In genomic region chr3:148585671-148586379, GRCh38 we compare ENCODE assay signal across 23 cellular contexts.
A peak's percentile ranks its signal among the peaks of the same experiment; 100 is the strongest.
DNase-seq lines count a peak whose midpoint lies in the region; ATAC-seq, FAIRE-seq and TF ChIP-seq lines count a peak whose summit lies in the region.
"Had no signal": no experiment of that assay in that cellular context is flagged by ENCODE, and none has a peak within 500 bp of the region (broad histone marks: within the 10 kb centered on the region; RNA-seq: fewer than 3 reads in every experiment).

No MANE protein-coding gene starts in this region.

- no peak overlapping the region for H3K4me3 ChIP-seq in A549
- H3K4me3 ChIP-seq in trophoblast cell (ENCODE audit: low read depth, low read length) = no peak overlapping the region
- H3K4me3 ChIP-seq: BLaER1 treated with 17β-estradiol and CSF1 and Interleukin-3, amounts not matched to agents 10 nM and 100 nM had no signal

- no peaks in the 10 kb centered on the region for H3K4me1 Mint-ChIP-seq in activated naive CD8-positive, alpha-beta T cell treated with anti-CD3 and anti-CD28 coated beads for 36 hours
- H3K4me1 Mint-ChIP-seq: B cell had no signal

- no peak overlapping the region for H3K23ac ChIP-seq in trophoblast cell (ENCODE audit: low read length)

- H3K79me1 ChIP-seq in trophoblast cell (ENCODE audit: low read length) = no peaks in the 10 kb centered on the region

- H3K27ac Mint-ChIP-seq in activated naive CD8-positive, alpha-beta T cell treated with anti-CD3 and anti-CD28 coated beads for 36 hours = no peak overlapping the region
- H3K27ac Mint-ChIP-seq: B cell; CD4-positive, alpha-beta T cell; CD8-positive, alpha-beta T cell had no signal

- no peak overlapping the region for H2BK12ac ChIP-seq in trophoblast cell (ENCODE audit: low read length)

- no peak overlapping the region for H3K14ac ChIP-seq in trophoblast cell (ENCODE audit: low read length)

- no peaks in the 10 kb centered on the region for H3K4me1 ChIP-seq in A549
- H3K4me1 ChIP-seq in trophoblast cell (ENCODE audit: control insufficient read depth in 1 of 2, insufficient read depth in 2 of 2, low read length in 2 of 2) = no peaks in the 10 kb centered on the region
- H3K4me1 ChIP-seq: BLaER1 treated with 17β-estradiol and CSF1 and Interleukin-3, amounts not matched to agents 10 nM and 100 nM; Caco-2 had no signal

- no peak overlapping the region for H3K18ac ChIP-seq in trophoblast cell (ENCODE audit: low read length)

- no peak overlapping the region for H3K4me2 ChIP-seq in A549
- no peak overlapping the region for H3K4me2 ChIP-seq in trophoblast cell (ENCODE audit: low read length)
- H3K4me2 ChIP-seq: BLaER1 treated with 17β-estradiol and CSF1 and Interleukin-3, amounts not matched to agents 10 nM and 100 nM had no signal

- H4K12ac ChIP-seq in trophoblast cell (ENCODE audit: low read depth, low read length) = no peak overlapping the region

- ATAC-seq in A549 = no peak; a peak in 1 of 6 replicates
- ATAC-seq in left lobe of liver = peak; percentile 65
- ATAC-seq in GM21526 (IDR thresholded peaks at IDR 0.05; ENCODE audit: low FRiP score, unreplicated experiment) = no peak
- ATAC-seq: CD8-positive, alpha-beta T cell had no signal

- H2AK5ac ChIP-seq in trophoblast cell (ENCODE audit: low read length) = no peak overlapping the region

- no peak overlapping the region for H2BK120ac ChIP-seq in trophoblast cell (ENCODE audit: insufficient read depth, low read length, poor library complexity)

- H2BK5ac ChIP-seq in trophoblast cell (ENCODE audit: low read depth, low read length, poor library complexity) = no peak overlapping the region

- H3K27me3 ChIP-seq in trophoblast cell (ENCODE audit: insufficient read depth, low read length) = no peaks in the 10 kb centered on the region
- H3K27me3 ChIP-seq: BLaER1 treated with 17β-estradiol and CSF1 and Interleukin-3, amounts not matched to agents 10 nM and 100 nM had no signal

- no peak overlapping the region for H3K4ac ChIP-seq in trophoblast cell (ENCODE audit: low read depth, low read length)

- H3K27ac ChIP-seq in A549 (no peak overlapping the region), trophoblast cell (ENCODE audit: low read depth, low read length) (no peak overlapping the region)
- H3K27ac ChIP-seq: 22Rv1; BLaER1 treated with 17β-estradiol and CSF1 and Interleukin-3, amounts not matched to agents 10 nM and 100 nM; C4-2B had no signal

- TF ChIP-seq RAD21 in A549 (conservative IDR thresholded peaks at IDR 0.05 in 1 of 2, IDR thresholded peaks at IDR 0.05 in 1 of 2) = no peak

- H3K9me3 Mint-ChIP-seq in activated naive CD8-positive, alpha-beta T cell treated with anti-CD3 and anti-CD28 coated beads for 36 hours = peaks cover 2% of the 10 kb centered on the region

- TF ChIP-seq EP300 in A549 (IDR thresholded peaks at IDR 0.05) = no peak

- no peak overlapping the region for H3K4me3 Mint-ChIP-seq in activated naive CD8-positive, alpha-beta T cell treated with anti-CD3 and anti-CD28 coated beads for 36 hours
- H3K4me3 Mint-ChIP-seq: B cell; CD4-positive, alpha-beta T cell; CD8-positive, alpha-beta T cell had no signal

- peak; percentile 7 for FAIRE-seq in A549 (lab: Jason Lieb, UNC)
- FAIRE-seq: A204.1, D721Med, G401.6, GM12891, GM18507 had no signal

- no peak for TF ChIP-seq CTCF in A549 (IDR thresholded peaks at IDR 0.05)

- no peaks in the 10 kb centered on the region for H3K36me3 ChIP-seq in trophoblast cell (ENCODE audit: control insufficient read depth in 1 of 2, insufficient read depth in 2 of 2, low read length in 2 of 2)
- H3K36me3 ChIP-seq: BLaER1 treated with 17β-estradiol and CSF1 and Interleukin-3, amounts not matched to agents 10 nM and 100 nM had no signal

- 55% methylated on average over 5 of the region's 5 CpGs for WGBS in A549 (ENCODE audit: missing lambda C conversion rate)
- WGBS in trophoblast cell (ENCODE audit: extremely low coverage, insufficient coverage, insufficient read length) = no CpG with 5 or more reads among the region's 5 CpGs

- H4K91ac ChIP-seq in trophoblast cell (ENCODE audit: low read depth, low read length) = no peak overlapping the region

- CTCF ChIA-PET in A549 (lab: Yijun Ruan, JAX) = no interaction called here

- DNase-seq in DMS53 (lab: John Stamatoyannopoulos, UW) (peak; percentile 12), DMS53 treated with DMSO at 0.1 percent for 48 hours (lab: John Stamatoyannopoulos, UW; ENCODE audit: unreplicated experiment) (no peak), A549 (ENCODE audit: low read depth in 1 of 2, low spot score in 1 of 2) (no peak), left lobe of liver (ENCODE audit: low spot score) (no peak), trophoblast cell (peak; percentile 82 to 94)
- DNase-seq in activated naive CD8-positive, alpha-beta T cell treated with anti-CD3 and anti-CD28 coated beads for 36 hours = no peak
- DNase-seq: AML-193; Caco-2; Calu3; CD4-positive, alpha-beta T cell; CD8-positive, alpha-beta T cell; DMS79 treated with DMSO at 0.1 percent for 48 hours; GF-D8 had no signal

- POLR2A ChIA-PET in A549 (lab: Yijun Ruan, JAX) = no interaction called here

- no peak overlapping the region for H3K9ac ChIP-seq in trophoblast cell (ENCODE audit: low read length)
- H3K9ac ChIP-seq: BLaER1 treated with 17β-estradiol and CSF1 and Interleukin-3, amounts not matched to agents 10 nM and 100 nM had no signal

- no peaks in the 10 kb centered on the region for H3K9me3 ChIP-seq in A549
- no peaks in the 10 kb centered on the region for H3K9me3 ChIP-seq in trophoblast cell (ENCODE audit: insufficient read depth, low read depth, low read length)
- H3K9me3 ChIP-seq: BLaER1 treated with 17β-estradiol and CSF1 and Interleukin-3, amounts not matched to agents 10 nM and 100 nM; Caco-2 had no signal

- no peaks in the 10 kb centered on the region for H3K36me3 Mint-ChIP-seq in activated naive CD8-positive, alpha-beta T cell treated with anti-CD3 and anti-CD28 coated beads for 36 hours
- H3K36me3 Mint-ChIP-seq: CD8-positive, alpha-beta T cell had no signal

- no peak overlapping the region for H4K8ac ChIP-seq in trophoblast cell (ENCODE audit: low read depth, low read length)

- TF ChIP-seq POLR2A in A549 (IDR thresholded peaks at IDR 0.05; ENCODE audit: low read length) = no peak

- no peaks in the 10 kb centered on the region for H3K79me2 ChIP-seq in trophoblast cell (ENCODE audit: control insufficient read depth, insufficient read depth, low read length, poor library complexity)

- no peaks in the 10 kb centered on the region for H3K27me3 Mint-ChIP-seq in activated naive CD8-positive, alpha-beta T cell treated with anti-CD3 and anti-CD28 coated beads for 36 hours
- H3K27me3 Mint-ChIP-seq: B cell; CD4-positive, alpha-beta T cell had no signal

- no peak overlapping the region for H2AFZ ChIP-seq in trophoblast cell (ENCODE audit: insufficient read depth, low read length, poor library complexity)

TF ChIP-seq in A549, 52 proteins besides CTCF, POLR2A, EP300 and RAD21:
- TF ChIP-seq PBX3 (IDR thresholded peaks at IDR 0.05) = no peak
- TF ChIP-seq HDAC2 (IDR thresholded peaks at IDR 0.05) = no peak

Comparison
In these comparisons a context has a peak if more than half of its experiments do, and no peak if none do; other contexts are left out.
1. DNase-seq: peak in DMS53 (single experiment) and trophoblast cell (2 of 2); none in DMS53 treated with DMSO at 0.1 percent for 48 hours (single experiment), A549 (0 of 2), left lobe of liver (single experiment) and activated naive CD8-positive, alpha-beta T cell treated with anti-CD3 and anti-CD28 coated beads for 36 hours (single experiment).